ENCODE assay signal across 34 cellular contexts in the genomic region with DNA sequence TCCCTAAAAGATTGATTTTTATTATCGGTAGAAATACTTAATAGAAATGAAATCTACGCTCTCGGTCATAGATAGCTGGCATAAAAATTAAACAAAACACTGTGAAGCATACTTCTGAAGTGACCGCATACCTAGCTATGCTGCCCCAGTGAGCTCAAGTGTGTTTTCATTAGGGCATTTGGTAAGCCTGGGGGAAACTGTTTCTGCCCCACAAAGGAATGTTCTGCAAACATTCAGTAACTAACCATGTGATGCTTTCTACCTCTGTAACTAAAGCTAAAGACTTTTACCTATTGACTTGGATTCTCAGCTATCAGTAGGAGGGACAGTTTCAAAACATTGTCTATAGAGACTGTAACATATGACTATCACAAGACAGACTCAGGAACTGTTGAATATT.
DNase-seq lines count a peak whose midpoint lies in the region; ATAC-seq, FAIRE-seq and TF ChIP-seq lines count a peak whose summit lies in the region.
"Had no signal": no experiment of that assay in that cellular context is flagged by ENCODE, and none has a peak within 500 bp of the region (broad histone marks: within the 10 kb centered on the region; RNA-seq: fewer than 3 reads in every experiment).

No MANE protein-coding gene starts in this region.

- H3K4me3 ChIP-seq in astrocyte (ENCODE audit: insufficient read depth, low read depth, low read length) (no peak overlapping the region), left lung (no peak overlapping the region), tibial artery (no peak overlapping the region)
- H3K4me3 ChIP-seq: hepatocyte, tibial nerve had no signal

- peaks cover 28% of the 10 kb centered on the region for H3K4me1 Mint-ChIP-seq in astrocyte (ENCODE audit: low read depth, unreplicated experiment)
- H3K4me1 Mint-ChIP-seq: activated B cell treated with CpG ODN at 0.5 μM for 24 hours; naive thymus-derived CD8-positive, alpha-beta T cell; stimulated activated naive CD8-positive, alpha-beta T cell treated with anti-CD3 and anti-CD28 coated beads, Interleukin-15, amount 100 ng/mL, for 72 hours had no signal

- peaks cover 2% of the 10 kb centered on the region for H3K36me3 Mint-ChIP-seq in astrocyte (ENCODE audit: low read depth, unreplicated experiment)
- H3K36me3 Mint-ChIP-seq: naive thymus-derived CD8-positive, alpha-beta T cell had no signal

- DNase-seq in G401 (ENCODE audit: low spot score) (peak; percentile 38), astrocyte (ENCODE audit: low read depth) (peak; percentile 51), left lung (no peak), tibial artery (no peak)
- no peak for DNase-seq in central memory CD4-positive, alpha-beta T cell
- DNase-seq: activated B cell treated with CpG ODN at 0.5 μM for 24 hours; activated CD4-positive, alpha-beta T cell treated with anti-CD3 and anti-CD28 coated beads, Interleukin-2, amount 50 U/mL, for 4 hours; activated naive CD4-positive, alpha-beta T cell; activated T-cell treated with anti-CD3 and anti-CD28 coated beads, Interleukin-2, amount 50 U/mL, for 72 hours; Kasumi-1; midbrain; naive thymus-derived CD8-positive, alpha-beta T cell; NCI-H1048; NCI-H1694 treated with DMSO at 0.1 percent for 48 hours; NCI-H526; NK-92 treated with Interleukin-12 subunit alpha and Interleukin-12 subunit beta, amount 100 ng/mL, for 24 hours; nucleus accumbens; PC-3; small intestine; stimulated activated CD4-positive, alpha-beta T cell treated with anti-CD3 and anti-CD28 coated beads, Interleukin-1b, Interleukin-23, amount 100 ng/mL, for 48 hours; stimulated activated CD8-positive, alpha-beta memory T cell treated with anti-CD3 and anti-CD28 coated beads, Interleukin-4, amount 100 ng/mL, for 48 hours; stimulated activated naive CD8-positive, alpha-beta T cell treated with anti-CD3 and anti-CD28 coated beads, Interleukin-15, amount 100 ng/mL, for 72 hours; T-helper 9 cell had no signal

- intact Hi-C loops in left lung (cut with DNase I) = no loop called here
- intact Hi-C loops in tibial artery (cut with DNase I; ENCODE audit: low total_unique reads) = no loop called here

- H2AFZ ChIP-seq in astrocyte (ENCODE audit: low read depth, low read length) = no peak overlapping the region
- H2AFZ ChIP-seq: hepatocyte had no signal

- no peaks in the 10 kb centered on the region for H4K20me1 ChIP-seq in astrocyte (ENCODE audit: insufficient read depth, low read length)

- no peak overlapping the region for H3K9ac ChIP-seq in astrocyte (ENCODE audit: low read length)

- no peak overlapping the region for H3K4me3 Mint-ChIP-seq in astrocyte (ENCODE audit: unreplicated experiment)
- H3K4me3 Mint-ChIP-seq: activated B cell treated with CpG ODN at 0.5 μM for 24 hours; activated T-cell treated with anti-CD3 and anti-CD28 coated beads, Interleukin-2, amount 50 U/mL, for 72 hours; dendritic cell treated with granulocyte-macrophage colony-stimulating factor and Interleukin-4, amounts not matched to agents 40 ng/mL and 50 ng/mL, for 4 days; naive thymus-derived CD8-positive, alpha-beta T cell; stimulated activated naive CD8-positive, alpha-beta T cell treated with anti-CD3 and anti-CD28 coated beads, Interleukin-15, amount 100 ng/mL, for 72 hours had no signal

- H3K79me2 ChIP-seq in astrocyte (ENCODE audit: insufficient read depth, low read length) = no peaks in the 10 kb centered on the region
- H3K79me2 ChIP-seq: hepatocyte had no signal

- peak overlapping the region; percentile 62 for H3K27ac Mint-ChIP-seq in astrocyte (ENCODE audit: unreplicated experiment)
- H3K27ac Mint-ChIP-seq: activated B cell treated with CpG ODN at 0.5 μM for 24 hours; activated T-cell treated with anti-CD3 and anti-CD28 coated beads, Interleukin-2, amount 50 U/mL, for 72 hours; dendritic cell treated with granulocyte-macrophage colony-stimulating factor and Interleukin-4, amounts not matched to agents 40 ng/mL and 50 ng/mL, for 4 days; naive thymus-derived CD8-positive, alpha-beta T cell; stimulated activated naive CD8-positive, alpha-beta T cell treated with anti-CD3 and anti-CD28 coated beads, Interleukin-15, amount 100 ng/mL, for 72 hours had no signal

- peaks cover 15% of the 10 kb centered on the region for H3K4me1 ChIP-seq in astrocyte (ENCODE audit: insufficient read depth, low read length)
- peaks cover 0 to 4% of the 10 kb centered on the region in 2 donors for H3K4me1 ChIP-seq in left lung
- peaks cover 0 to 39% (median 17%) of the 10 kb centered on the region in 4 donors for H3K4me1 ChIP-seq in tibial artery
- H3K4me1 ChIP-seq: tibial nerve had no signal

- H3K9me3 ChIP-seq in astrocyte (ENCODE audit: insufficient read depth, low read depth, low read length) = no peaks in the 10 kb centered on the region
- H3K9me3 ChIP-seq in left lung = no peaks in the 10 kb centered on the region
- no peaks in the 10 kb centered on the region for H3K9me3 ChIP-seq in tibial artery

- TF ChIP-seq CTCF in astrocyte (IDR thresholded peaks at IDR 0.05; ENCODE audit: insufficient read depth, low read depth, low read length) (no peak), left lung (IDR thresholded peaks at IDR 0.05) (no peak), tibial artery (IDR thresholded peaks at IDR 0.05) (no peak)

- no peak overlapping the region for H3K4me2 ChIP-seq in astrocyte (ENCODE audit: low read length)
- H3K4me2 ChIP-seq: hepatocyte had no signal

- ATAC-seq in left lung (peak; percentile 84), GM21447 (IDR thresholded peaks at IDR 0.05; ENCODE audit: unreplicated experiment) (no peak), GM18867 (IDR thresholded peaks at IDR 0.05; ENCODE audit: unreplicated experiment) (no peak)
- ATAC-seq: activated T-cell treated with anti-CD3 and anti-CD28 coated beads, Interleukin-2, amount 50 U/mL, for 72 hours; HepG2; left lobe of liver; naive thymus-derived CD8-positive, alpha-beta T cell; PC-3; Right ventricle myocardium inferior; stimulated activated naive CD8-positive, alpha-beta T cell treated with anti-CD3 and anti-CD28 coated beads, Interleukin-15, amount 100 ng/mL, for 72 hours had no signal

- no peaks in the 10 kb centered on the region for H3K27me3 ChIP-seq in astrocyte (ENCODE audit: insufficient read depth, low read length)
- H3K27me3 ChIP-seq in left lung = no peaks in the 10 kb centered on the region
- no peaks in the 10 kb centered on the region for H3K27me3 ChIP-seq in tibial artery
- H3K27me3 ChIP-seq: hepatocyte, tibial nerve had no signal

- in situ Hi-C loops in G401 (cut with HindIII; ENCODE audit: low sequenced_read_pairs) = no loop called here

- H3K9me3 Mint-ChIP-seq in astrocyte (ENCODE audit: unreplicated experiment) = peaks cover 3% of the 10 kb centered on the region
- H3K9me3 Mint-ChIP-seq: activated B cell treated with CpG ODN at 0.5 μM for 24 hours; activated T-cell treated with anti-CD3 and anti-CD28 coated beads, Interleukin-2, amount 50 U/mL, for 72 hours; dendritic cell treated with granulocyte-macrophage colony-stimulating factor and Interleukin-4, amounts not matched to agents 40 ng/mL and 50 ng/mL, for 4 days; stimulated activated naive CD8-positive, alpha-beta T cell treated with anti-CD3 and anti-CD28 coated beads, Interleukin-15, amount 100 ng/mL, for 72 hours had no signal

- no peak for FAIRE-seq in astrocyte (lab: Jason Lieb, UNC)
- FAIRE-seq: frontal cortex, H1, HepG2, small intestine had no signal

- H3K36me3 ChIP-seq in astrocyte (ENCODE audit: insufficient read depth, low read length) (no peaks in the 10 kb centered on the region), left lung (no peaks in the 10 kb centered on the region), tibial artery (no peaks in the 10 kb centered on the region)
- H3K36me3 ChIP-seq: tibial nerve had no signal

- no peak overlapping the region for H3K27ac ChIP-seq in astrocyte (ENCODE audit: low read depth, low read length)
- H3K27ac ChIP-seq in left lung = peak overlapping the region; percentile 14 to 77
- H3K27ac ChIP-seq in tibial artery = peak overlapping the region; percentile 1 to 21
- H3K27ac ChIP-seq: C4-2B, hepatocyte, tibial nerve had no signal

- peaks cover 10% of the 10 kb centered on the region for H3K27me3 Mint-ChIP-seq in astrocyte (ENCODE audit: low read depth, unreplicated experiment)
- H3K27me3 Mint-ChIP-seq: dendritic cell treated with granulocyte-macrophage colony-stimulating factor and Interleukin-4, amounts not matched to agents 40 ng/mL and 50 ng/mL, for 4 days; stimulated activated naive CD8-positive, alpha-beta T cell treated with anti-CD3 and anti-CD28 coated beads, Interleukin-15, amount 100 ng/mL, for 72 hours had no signal

Comparison
In these comparisons a context has a peak if more than half of its experiments do, and no peak if none do; other contexts are left out.
1. DNase-seq: peak in G401 (single experiment) and astrocyte (single experiment); none in left lung (0 of 2), tibial artery (0 of 2) and central memory CD4-positive, alpha-beta T cell (single experiment).